ENCODE assay signal across 1 cellular context in genomic region chr4:148081745-148082144, GRCh38.
TF ChIP-seq lines count a peak whose summit lies in the region.

No MANE protein-coding gene starts in this region.

TF ChIP-seq in WTC11, 78 proteins besides CTCF, POLR2A, EP300 and RAD21 (continued from another document):
- TF ChIP-seq AFF4 (CRISPR knock-in tag; IDR thresholded peaks at IDR 0.05; ENCODE audit: borderline replicate concordance) (no peak), IRF1 (CRISPR knock-in tag; IDR thresholded peaks at IDR 0.05) (no peak), ERG (CRISPR knock-in tag; IDR thresholded peaks at IDR 0.05) (no peak), NFYB (CRISPR knock-in tag; conservative IDR thresholded peaks at IDR 0.05; ENCODE audit: low read depth) (no peak), CBFB (CRISPR knock-in tag; IDR thresholded peaks at IDR 0.05; ENCODE audit: low read depth) (no peak), FOXP4 (CRISPR knock-in tag; IDR thresholded peaks at IDR 0.05) (no peak), TP53 (CRISPR knock-in tag; IDR thresholded peaks at IDR 0.05) (no peak), HMGA2 (CRISPR knock-in tag; IDR thresholded peaks at IDR 0.05) (no peak), HMGXB4 (CRISPR knock-in tag; IDR thresholded peaks at IDR 0.05) (no peak)
